27 cellular contexts compared by ENCODE assay signal in genomic region chr2:158467248-158467647, GRCh38. TPM values are rescaled to one million over a fixed set of nuclear protein-coding genes. Genes with fewer than 3 reads are reported as not detected.
DNase-seq lines count a peak whose midpoint lies in the region; ATAC-seq, FAIRE-seq and TF ChIP-seq lines count a peak whose summit lies in the region.
"Had no signal": no experiment of that assay in that cellular context is flagged by ENCODE, and none has a peak within 500 bp of the region (broad histone marks: within the 10 kb centered on the region; RNA-seq: fewer than 3 reads in every experiment).

No MANE protein-coding gene starts in this region.

- no peak overlapping the region for H3K4me3 Mint-ChIP-seq in activated CD4-positive, alpha-beta memory T cell treated with anti-CD3 and anti-CD28 coated beads for 36 hours
- no peak overlapping the region for H3K4me3 Mint-ChIP-seq in activated CD4-positive, alpha-beta memory T cell treated with anti-CD3 and anti-CD28 coated beads, Interleukin-2, amount 10 ng/mL, durations not matched to agents 7 days and 5 days
- H3K4me3 Mint-ChIP-seq: CD14-positive monocyte; CD4-positive, alpha-beta T cell; CD8-positive, alpha-beta memory T cell; HFFc6 had no signal

- FAIRE-seq in keratinocyte (lab: Jason Lieb, UNC), result peak; percentile 63
- FAIRE-seq: A549, D721Med, GM12878, GM19239, H1 had no signal

- H3K36me3 ChIP-seq in keratinocyte (ENCODE audit: control insufficient read depth in 2 of 2, extremely low read depth in 1 of 2, insufficient read depth in 2 of 2, low read length in 2 of 2), result peaks cover 0 to 4% of the 10 kb centered on the region in 2 experiments
- H3K36me3 ChIP-seq: BE2C, HAP-1 had no signal

- peaks cover 6% of the 10 kb centered on the region for H3K4me1 ChIP-seq in keratinocyte (ENCODE audit: control insufficient read depth, extremely low read depth, insufficient read depth, low read length)
- no peaks in the 10 kb centered on the region for H3K4me1 ChIP-seq in foreskin keratinocyte
- H3K4me1 ChIP-seq: BE2C; BLaER1 treated with 17β-estradiol and CSF1 and Interleukin-3, amounts not matched to agents 10 nM and 100 nM; HAP-1 had no signal

- TF ChIP-seq CTCF in keratinocyte (optimal IDR thresholded peaks at IDR 0.05 in 1 of 3, IDR thresholded peaks at IDR 0.05 in 1 of 3, conservative IDR thresholded peaks at IDR 0.05 in 1 of 3; ENCODE audit: extremely low read depth in 1 of 3, insufficient read depth in 2 of 3, low read length in 3 of 3), result no peak
- no peak for TF ChIP-seq CTCF in foreskin keratinocyte (conservative IDR thresholded peaks at IDR 0.05)

- POLR2A ChIA-PET in activated CD4-positive, alpha-beta memory T cell treated with anti-CD3 and anti-CD28 coated beads for 36 hours (lab: Charles Lee), result interaction anchor here (1.5 kb wide), 1 partner anchor 10 kb away, joined by 3 read pairs; the partner anchor contains the start of genes CCDC148 and PKP4
- POLR2A ChIA-PET in activated CD4-positive, alpha-beta memory T cell treated with anti-CD3 and anti-CD28 coated beads, Interleukin-2, amount 10 ng/mL, durations not matched to agents 7 days and 5 days (lab: Charles Lee), result no interaction called here

- intact Hi-C loops in activated CD4-positive, alpha-beta memory T cell treated with anti-CD3 and anti-CD28 coated beads for 36 hours (cut with micrococcal nuclease), result no loop called here

- H3K36me3 Mint-ChIP-seq in activated CD4-positive, alpha-beta memory T cell treated with anti-CD3 and anti-CD28 coated beads for 36 hours, result peaks cover 11% of the 10 kb centered on the region
- H3K36me3 Mint-ChIP-seq in activated CD4-positive, alpha-beta memory T cell treated with anti-CD3 and anti-CD28 coated beads, Interleukin-2, amount 10 ng/mL, durations not matched to agents 7 days and 5 days (ENCODE audit: low read depth), result peaks cover 19% of the 10 kb centered on the region

- H3K27ac Mint-ChIP-seq in activated CD4-positive, alpha-beta memory T cell treated with anti-CD3 and anti-CD28 coated beads for 36 hours, result no peak overlapping the region
- H3K27ac Mint-ChIP-seq in activated CD4-positive, alpha-beta memory T cell treated with anti-CD3 and anti-CD28 coated beads, Interleukin-2, amount 10 ng/mL, durations not matched to agents 7 days and 5 days, result no peak overlapping the region
- H3K27ac Mint-ChIP-seq: CD14-positive monocyte; CD4-positive, alpha-beta T cell; CD8-positive, alpha-beta memory T cell; HFFc6 had no signal

- H3K27me3 ChIP-seq in keratinocyte (ENCODE audit: control insufficient read depth, extremely low read depth, insufficient read depth, low read length), result no peaks in the 10 kb centered on the region
- no peaks in the 10 kb centered on the region for H3K27me3 ChIP-seq in foreskin keratinocyte
- H3K27me3 ChIP-seq: BE2C; BLaER1 treated with 17β-estradiol and CSF1 and Interleukin-3, amounts not matched to agents 10 nM and 100 nM had no signal

- H3K27ac ChIP-seq in keratinocyte (ENCODE audit: control insufficient read depth, insufficient read depth, low read length) (no peak overlapping the region), foreskin keratinocyte (no peak overlapping the region)
- H3K27ac ChIP-seq: A549; BLaER1 treated with 17β-estradiol and CSF1 and Interleukin-3, amounts not matched to agents 10 nM and 100 nM; GM23248 had no signal

- no peaks in the 10 kb centered on the region for H3K9me3 Mint-ChIP-seq in activated CD4-positive, alpha-beta memory T cell treated with anti-CD3 and anti-CD28 coated beads for 36 hours
- H3K9me3 Mint-ChIP-seq in activated CD4-positive, alpha-beta memory T cell treated with anti-CD3 and anti-CD28 coated beads, Interleukin-2, amount 10 ng/mL, durations not matched to agents 7 days and 5 days, result no peaks in the 10 kb centered on the region
- H3K9me3 Mint-ChIP-seq: CD4-positive, alpha-beta T cell; CD8-positive, alpha-beta memory T cell; HFFc6 had no signal

- H2AFZ ChIP-seq in keratinocyte (ENCODE audit: control insufficient read depth, low read length), result no peak overlapping the region
- H2AFZ ChIP-seq: GM23248 had no signal

- no peak overlapping the region for H3K4me3 ChIP-seq in keratinocyte (ENCODE audit: control insufficient read depth in 2 of 3, extremely low read depth in 1 of 3, insufficient read depth in 2 of 3, low read depth in 1 of 3, low read length in 3 of 3)
- H3K4me3 ChIP-seq: A549; BLaER1 treated with 17β-estradiol and CSF1 and Interleukin-3, amounts not matched to agents 10 nM and 100 nM; GM12878; GM23248; HAP-1 had no signal

- no peaks in the 10 kb centered on the region for H3K27me3 Mint-ChIP-seq in activated CD4-positive, alpha-beta memory T cell treated with anti-CD3 and anti-CD28 coated beads for 36 hours
- no peaks in the 10 kb centered on the region for H3K27me3 Mint-ChIP-seq in activated CD4-positive, alpha-beta memory T cell treated with anti-CD3 and anti-CD28 coated beads, Interleukin-2, amount 10 ng/mL, durations not matched to agents 7 days and 5 days
- H3K27me3 Mint-ChIP-seq: CD4-positive, alpha-beta T cell; CD8-positive, alpha-beta memory T cell had no signal

- CTCF ChIA-PET in activated CD4-positive, alpha-beta memory T cell treated with anti-CD3 and anti-CD28 coated beads for 36 hours (lab: Charles Lee), result interaction anchor here (4.3 kb wide), 1 partner anchor 10 kb away, joined by 19 read pairs; the partner anchor contains the start of genes CCDC148 and PKP4
- CTCF ChIA-PET in activated CD4-positive, alpha-beta memory T cell treated with anti-CD3 and anti-CD28 coated beads, Interleukin-2, amount 10 ng/mL, durations not matched to agents 7 days and 5 days (lab: Charles Lee), result no interaction called here

- no peak overlapping the region for H3K4me2 ChIP-seq in keratinocyte (ENCODE audit: control insufficient read depth, extremely low read depth, insufficient read depth, low read depth, low read length)
- H3K4me2 ChIP-seq: A549; BLaER1 treated with 17β-estradiol and CSF1 and Interleukin-3, amounts not matched to agents 10 nM and 100 nM had no signal

- no peak for ATAC-seq in foreskin keratinocyte
- ATAC-seq: A549, GM12878 had no signal

- dilution Hi-C loops in keratinocyte (cut with MboI; ENCODE audit: extremely low pct_ligation_motif_present, low sequenced_read_pairs), result no loop called here

- H3K9me3 ChIP-seq in keratinocyte (ENCODE audit: control insufficient read depth, low read depth, low read length), result no peaks in the 10 kb centered on the region
- H3K9me3 ChIP-seq: A549, BE2C, HAP-1 had no signal

- H3K9me1 ChIP-seq in keratinocyte (ENCODE audit: control insufficient read depth, extremely low read depth, insufficient read depth, low read length), result peaks cover 2% of the 10 kb centered on the region

- peaks cover 4% of the 10 kb centered on the region for H4K20me1 ChIP-seq in keratinocyte (ENCODE audit: control insufficient read depth, extremely low read depth, insufficient read depth, low read length)

- peaks cover 15% of the 10 kb centered on the region for H3K4me1 Mint-ChIP-seq in activated CD4-positive, alpha-beta memory T cell treated with anti-CD3 and anti-CD28 coated beads for 36 hours (ENCODE audit: low read depth)
- peaks cover 2% of the 10 kb centered on the region for H3K4me1 Mint-ChIP-seq in activated CD4-positive, alpha-beta memory T cell treated with anti-CD3 and anti-CD28 coated beads, Interleukin-2, amount 10 ng/mL, durations not matched to agents 7 days and 5 days

- H3K9ac ChIP-seq in keratinocyte (ENCODE audit: control insufficient read depth, extremely low read depth, insufficient read depth, low read length), result no peak overlapping the region
- H3K9ac ChIP-seq: BLaER1 treated with 17β-estradiol and CSF1 and Interleukin-3, amounts not matched to agents 10 nM and 100 nM; GM23248 had no signal

- DNase-seq in activated CD4-positive, alpha-beta memory T cell treated with anti-CD3 and anti-CD28 coated beads for 36 hours, result peak; percentile 16
- DNase-seq in activated CD4-positive, alpha-beta memory T cell treated with anti-CD3 and anti-CD28 coated beads, Interleukin-2, amount 10 ng/mL, durations not matched to agents 7 days and 5 days, result no peak
- peak; percentile 2 for DNase-seq in stimulated activated CD4-positive, alpha-beta T cell treated with anti-CD3 and anti-CD28 coated beads, Interleukin-1b, Interleukin-23, amount 100 ng/mL, for 48 hours
- DNase-seq in stimulated activated CD4-positive, alpha-beta T cell treated with anti-CD3 and anti-CD28 coated beads, Interleukin-4, amount 100 ng/mL, for 4 hours, result no peak
- DNase-seq in keratinocyte (ENCODE audit: low read depth, low spot score) (no peak), NCI-H1048 (lab: John Stamatoyannopoulos, UW) (no peak), foreskin keratinocyte (no peak)
- DNase-seq: 8988T; ACHN; AML-193; BE2C; CD4-positive, alpha-beta T cell; CD8-positive, alpha-beta memory T cell; DMS 273 treated with DMSO at 0.1 percent for 48 hours; DMS79; EL; GDM1; GM23248; HFFc6 had no signal

- H3K79me2 ChIP-seq in keratinocyte (ENCODE audit: control insufficient read depth, insufficient read depth, low read length), result peaks cover 70% of the 10 kb centered on the region

RNA-seq across cellular contexts. Expression of gene PKP4, which starts 10.5 kb away (rescaled TPM):
- 10 to 100 TPM; 41.4 to 43.1 TPM for total RNA-seq in activated CD4-positive, alpha-beta memory T cell treated with anti-CD3 and anti-CD28 coated beads for 36 hours
- total RNA-seq in activated CD4-positive, alpha-beta memory T cell treated with anti-CD3 and anti-CD28 coated beads, Interleukin-2, amount 10 ng/mL, durations not matched to agents 7 days and 5 days, result 10 to 100 TPM; 33.8 to 34.1 TPM
- polyA plus RNA-seq in keratinocyte, result 31.1 to 43.8 TPM (median 39.0 TPM) in 3 replicates
- polyA plus RNA-seq in keratinocyte (2011; ENCODE audit: low read depth), result 49.2 TPM
- polyA plus RNA-seq in keratinocyte (2011; cell fraction: cytosol; rRNA removed), result 23.4 and 41.6 TPM in 2 replicates
- 66.4 and 70.5 TPM in 2 replicates for polyA plus RNA-seq in keratinocyte (2011; cell fraction: nucleus; rRNA removed)
- 27.0 and 31.2 TPM in 2 replicates for polyA plus RNA-seq in keratinocyte (2012; ENCODE audit: low replicate concordance)
- polyA minus RNA-seq in keratinocyte, result 58.2 to 101 TPM (median 94.1 TPM) in 3 replicates
- polyA minus RNA-seq in keratinocyte (2011; cell fraction: cytosol; rRNA and poly(A)+ RNA removed), result 47.8 TPM
- 53.1 and 83.2 TPM in 2 replicates for polyA minus RNA-seq in keratinocyte (2011; cell fraction: nucleus; rRNA and poly(A)+ RNA removed)
- total RNA-seq in foreskin keratinocyte, result 47.9 and 58.2 TPM in 2 replicates
- 21.6 and 26.6 TPM in 2 replicates for polyA plus RNA-seq in foreskin keratinocyte

RNA-seq across cellular contexts. Expression of gene CCDC148, which starts 10.7 kb away (rescaled TPM):
- under 1 TPM in 1 of 2 experiments, not detected in 1; 0.29 TPM for total RNA-seq in activated CD4-positive, alpha-beta memory T cell treated with anti-CD3 and anti-CD28 coated beads for 36 hours
- not detected for total RNA-seq in activated CD4-positive, alpha-beta memory T cell treated with anti-CD3 and anti-CD28 coated beads, Interleukin-2, amount 10 ng/mL, durations not matched to agents 7 days and 5 days
- polyA plus RNA-seq in keratinocyte, result 0.13 to 0.39 TPM (median 0.14 TPM) in 3 replicates
- polyA plus RNA-seq in keratinocyte (2011; ENCODE audit: low read depth), result 0.46 TPM
- 0.21 and 0.39 TPM in 2 replicates for polyA plus RNA-seq in keratinocyte (2011; cell fraction: cytosol; rRNA removed)
- 0.28 and 0.29 TPM in 2 replicates for polyA plus RNA-seq in keratinocyte (2011; cell fraction: nucleus; rRNA removed)
- 0.06 and 0.29 TPM in 2 replicates for polyA plus RNA-seq in keratinocyte (2012; ENCODE audit: low replicate concordance)
- polyA minus RNA-seq in keratinocyte, result 0.58 to 1.1 TPM in 2 of 3 replicates, not detected in the other
- not detected for polyA minus RNA-seq in keratinocyte (2011; cell fraction: cytosol; rRNA and poly(A)+ RNA removed)
- 0.85 and 1.3 TPM in 2 replicates for polyA minus RNA-seq in keratinocyte (2011; cell fraction: nucleus; rRNA and poly(A)+ RNA removed)
- 0.51 and 0.71 TPM in 2 replicates for total RNA-seq in foreskin keratinocyte
- polyA plus RNA-seq in foreskin keratinocyte, result 0.25 and 0.30 TPM in 2 replicates
- total RNA-seq: CD4-positive, alpha-beta T cell; GM12878 had no signal
- polyA plus RNA-seq: CD14-positive monocyte; CD8-positive, alpha-beta memory T cell had no signal

Comparison
In these comparisons a context has a peak if more than half of its experiments do, and no peak if none do; other contexts are left out.
1. DNase-seq: peak in activated CD4-positive, alpha-beta memory T cell treated with anti-CD3 and anti-CD28 coated beads for 36 hours (single experiment) and stimulated activated CD4-positive, alpha-beta T cell treated with anti-CD3 and anti-CD28 coated beads, Interleukin-1b, Interleukin-23, amount 100 ng/mL, for 48 hours (single experiment); none in activated CD4-positive, alpha-beta memory T cell treated with anti-CD3 and anti-CD28 coated beads, Interleukin-2, amount 10 ng/mL, durations not matched to agents 7 days and 5 days (single experiment), stimulated activated CD4-positive, alpha-beta T cell treated with anti-CD3 and anti-CD28 coated beads, Interleukin-4, amount 100 ng/mL, for 4 hours (0 of 2), keratinocyte (single experiment), NCI-H1048 (single experiment) and foreskin keratinocyte (0 of 2).